ENCODE assay signal across 12 cellular contexts in the genomic region with DNA sequence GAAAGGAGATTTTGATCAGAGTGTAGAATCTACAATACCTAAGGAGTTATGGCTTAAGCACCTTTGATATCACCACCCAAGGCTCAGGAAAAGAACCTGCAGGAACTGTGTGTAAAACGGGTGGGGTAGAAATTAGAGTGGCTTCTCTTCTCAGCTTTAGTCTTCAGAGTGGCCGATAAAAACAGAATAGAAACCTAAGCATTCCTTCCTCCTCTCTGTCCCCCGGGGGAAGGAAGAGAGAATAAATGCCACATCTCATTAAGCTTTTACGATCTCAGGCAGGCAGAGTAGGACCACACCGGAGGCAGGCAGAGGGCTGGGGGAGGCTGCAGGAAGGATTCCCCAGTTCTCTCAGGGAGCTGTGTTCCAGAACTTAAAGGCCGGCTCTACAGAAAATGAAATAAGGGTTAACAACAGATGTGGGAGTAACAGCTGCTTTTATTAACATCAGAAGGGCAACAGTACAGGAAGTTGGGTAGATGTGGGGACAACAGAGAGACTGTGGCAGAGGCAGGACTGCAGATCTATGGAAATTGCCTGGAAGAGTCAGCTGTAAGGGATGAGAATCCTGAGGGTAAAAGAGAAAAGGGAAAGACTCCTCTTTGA. TPM values are rescaled to one million over a fixed set of nuclear protein-coding genes. Genes with fewer than 3 reads are reported as not detected.
DNase-seq lines count a peak whose midpoint lies in the region; ATAC-seq and TF ChIP-seq lines count a peak whose summit lies in the region.
"Had no signal": no experiment of that assay in that cellular context is flagged by ENCODE, and none has a peak within 500 bp of the region (broad histone marks: within the 10 kb centered on the region; RNA-seq: fewer than 3 reads in every experiment).

No MANE protein-coding gene starts in this region.

- H3K4me3 ChIP-seq in Peyer's patch (no peak overlapping the region), mucosa of descending colon (no peak overlapping the region), Caco-2 (ENCODE audit: low read depth, low read length) (no peak overlapping the region)

- intact Hi-C loops in CD14-positive monocyte (cut with micrococcal nuclease) = loop anchor here (5.0 kb wide), 3 partner anchors 33 to 42 kb away; no protein-coding TSS in a partner anchor
- intact Hi-C loops in mucosa of descending colon (cut with DNase I, micrococcal nuclease) = no loop called here
- intact Hi-C loops in Caco-2 (cut with micrococcal nuclease; ENCODE audit: unreplicated experiment) = no loop called here

- H3K4me1 ChIP-seq in Peyer's patch (peaks cover 0 to 10% (median 0%) of the 10 kb centered on the region in 4 donors), mucosa of descending colon (ENCODE audit: low read depth) (no peaks in the 10 kb centered on the region), Caco-2 (no peaks in the 10 kb centered on the region)

- H3K9me3 Mint-ChIP-seq in CD14-positive monocyte = no peaks in the 10 kb centered on the region
- H3K9me3 Mint-ChIP-seq in Caco-2 (ENCODE audit: unreplicated experiment) = no peaks in the 10 kb centered on the region
- H3K9me3 Mint-ChIP-seq: endodermal cell had no signal

- in situ Hi-C loops in GM13977 (cut with MboI; ENCODE audit: low pct_unique_long_range_greater_than_20kb, low sequenced_read_pairs, unreplicated experiment) = no loop called here

- peak overlapping the region; percentile 88 to 98 (median 96) for H3K27ac Mint-ChIP-seq in CD14-positive monocyte
- no peak overlapping the region for H3K27ac Mint-ChIP-seq in Caco-2 (ENCODE audit: unreplicated experiment)
- H3K27ac Mint-ChIP-seq: endodermal cell had no signal

- CTCF ChIA-PET in Caco-2 (lab: Charles Lee) = no interaction called here

- H3K9me3 ChIP-seq in Peyer's patch (no peaks in the 10 kb centered on the region), mucosa of descending colon (no peaks in the 10 kb centered on the region), Caco-2 (no peaks in the 10 kb centered on the region)

- TF ChIP-seq POLR2A in Peyer's patch (IDR thresholded peaks at IDR 0.05) = no peak

- POLR2A ChIA-PET in Caco-2 (lab: Charles Lee) = no interaction called here

- no TSS peak for BruUV-seq in Caco-2 (replicated peaks; lab: Mats Ljungman, UMichigan)

- peak overlapping the region; percentile 72 to 91 for H3K4me3 Mint-ChIP-seq in CD14-positive monocyte
- H3K4me3 Mint-ChIP-seq in Caco-2 (ENCODE audit: unreplicated experiment) = no peak overlapping the region
- H3K4me3 Mint-ChIP-seq: endodermal cell had no signal

- peak overlapping the region in 3 of 4 donors; percentile 26 to 39 (median 28) for H3K27ac ChIP-seq in Peyer's patch

- H3K36me3 ChIP-seq in Peyer's patch = no peaks in the 10 kb centered on the region
- H3K36me3 ChIP-seq in mucosa of descending colon (ENCODE audit: low read depth) = no peaks in the 10 kb centered on the region
- H3K36me3 ChIP-seq in Caco-2 (ENCODE audit: control insufficient read depth, insufficient read depth, low read length) = no peaks in the 10 kb centered on the region; the same call in 1 of the 2 replicates

- H3K27me3 Mint-ChIP-seq in CD14-positive monocyte (ENCODE audit: low read depth in 3 of 3) (no peaks in the 10 kb centered on the region), Caco-2 (ENCODE audit: insufficient read depth, unreplicated experiment) (no peaks in the 10 kb centered on the region)

- no peak for TF ChIP-seq CTCF in CD14-positive monocyte (IDR thresholded peaks at IDR 0.05)
- TF ChIP-seq CTCF in GM13977 (IDR thresholded peaks at IDR 0.05; ENCODE audit: extremely low read depth, insufficient read depth, missing control alignments) = no peak
- no peak for TF ChIP-seq CTCF in Peyer's patch (IDR thresholded peaks at IDR 0.05)
- TF ChIP-seq CTCF in mucosa of descending colon (IDR thresholded peaks at IDR 0.05) = no peak
- no peak for TF ChIP-seq CTCF in Caco-2 (IDR thresholded peaks at IDR 0.05; ENCODE audit: insufficient read depth in 1 of 2, low read depth in 1 of 2, low read length in 1 of 2, severe bottlenecking in 1 of 2, unreplicated experiment in 1 of 2)

- H3K4me1 Mint-ChIP-seq in CD14-positive monocyte = peaks cover 47% of the 10 kb centered on the region
- no peaks in the 10 kb centered on the region for H3K4me1 Mint-ChIP-seq in Caco-2 (ENCODE audit: low read depth, unreplicated experiment)

- H3K36me3 Mint-ChIP-seq in CD14-positive monocyte (peaks cover 10 to 24% of the 10 kb centered on the region in 2 donors), Caco-2 (ENCODE audit: insufficient read depth, unreplicated experiment) (peaks cover 38% of the 10 kb centered on the region)

- ATAC-seq in mucosa of descending colon = peak; percentile 41
- no peak for ATAC-seq in GM18520 (IDR thresholded peaks at IDR 0.05; ENCODE audit: unreplicated experiment)

- no peak for DNase-seq in CD14-positive monocyte (ENCODE audit: low spot score)
- peak; percentile 49 for DNase-seq in GM13977 (ENCODE audit: low spot score)
- no peak for DNase-seq in Peyer's patch
- no peak for DNase-seq in mucosa of descending colon
- DNase-seq in ecto neural progenitor cell (ENCODE audit: low spot score) = no peak
- DNase-seq in NCI-H2107 (lab: John Stamatoyannopoulos, UW) = no peak
- DNase-seq in Caco-2 = no peak
- DNase-seq: DMS53; endodermal cell; NCI-H524; stimulated activated CD4-positive, alpha-beta T cell treated with anti-CD3 and anti-CD28 coated beads, Interleukin-4, amount 100 ng/mL, for 4 hours had no signal

- H3K27me3 ChIP-seq in Peyer's patch = no peaks in the 10 kb centered on the region
- no peaks in the 10 kb centered on the region for H3K27me3 ChIP-seq in Caco-2 (replicated peaks; ENCODE audit: control insufficient read depth, insufficient read depth, low read length)

RNA-seq across cellular contexts. Expression of gene MEF2D, which starts 24.5 kb away (rescaled TPM):
- polyA plus RNA-seq in CD14-positive monocyte = 1 to 10 TPM; 4.5 to 8.0 TPM
- total RNA-seq in Peyer's patch (10 to 100 TPM; 46.8 to 97.4 (median 64.1) TPM), mucosa of descending colon (100 to 1,000 TPM in 1 of 3 donors, 10 to 100 TPM in 2; 56.8 to 103 (median 61.9) TPM), Caco-2 (2022) (18.6 and 21.4 TPM in 2 replicates)

RNA-seq across cellular contexts. Expression of gene IQGAP3, which starts 47.3 kb away (rescaled TPM):
- polyA plus RNA-seq in CD14-positive monocyte = under 1 TPM in 1 of 2 donors, not detected in 1; 0.03 TPM
- total RNA-seq in Peyer's patch (10 to 100 TPM in 1 of 4 donors, 1 to 10 TPM in 3; 5.4 to 45.4 (median 8.2) TPM), mucosa of descending colon (10 to 100 TPM in 1 of 3 donors, 1 to 10 TPM in 2; 3.4 to 15.5 (median 5.7) TPM), Caco-2 (2022) (35.8 and 37.6 TPM in 2 replicates)

RNA-seq across cellular contexts. Expression of gene TTC24, which starts 54.4 kb away (rescaled TPM):
- under 1 TPM in 1 of 2 donors, not detected in 1; 0.14 TPM for polyA plus RNA-seq in CD14-positive monocyte
- not detected for total RNA-seq in Peyer's patch
- under 1 TPM; 0.25 to 0.43 (median 0.34) TPM for total RNA-seq in mucosa of descending colon
- not detected in 2 replicates for total RNA-seq in Caco-2 (2022)
- total RNA-seq: endodermal cell had no signal

Comparison
In these comparisons a context has a peak if more than half of its experiments do, and no peak if none do; other contexts are left out.
1. intact Hi-C loops: an anchor here in CD14-positive monocyte (5.0 kb wide); none called in mucosa of descending colon and Caco-2.